12 cellular contexts compared by ENCODE assay signal in the genomic region with DNA sequence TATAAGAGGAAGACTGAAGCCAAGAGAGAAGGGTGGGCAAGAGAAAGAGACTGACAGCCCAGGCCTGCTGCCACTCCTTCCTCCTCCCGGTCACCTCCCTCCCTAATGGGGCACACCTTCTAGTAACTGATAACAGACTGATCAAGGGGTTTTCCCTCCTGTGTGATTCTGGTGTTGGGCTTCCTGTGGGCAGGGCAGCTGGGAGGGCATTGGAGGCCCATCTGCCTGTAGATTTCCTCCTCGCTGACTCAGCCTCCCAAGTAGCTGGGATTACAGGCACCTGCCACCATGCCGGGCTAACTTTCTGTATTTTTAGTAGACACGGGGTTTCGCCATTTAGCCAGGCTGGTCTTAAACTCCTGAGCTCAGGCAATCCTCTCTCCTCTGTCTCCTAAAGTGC. TPM values are rescaled to one million over a fixed set of nuclear protein-coding genes. Genes with fewer than 3 reads are reported as not detected.
A peak's percentile ranks its signal among the peaks of the same experiment; 100 is the strongest.
DNase-seq lines count a peak whose midpoint lies in the region; ATAC-seq, FAIRE-seq and TF ChIP-seq lines count a peak whose summit lies in the region.
"Had no signal": no experiment of that assay in that cellular context is flagged by ENCODE, and none has a peak within 500 bp of the region (broad histone marks: within the 10 kb centered on the region; RNA-seq: fewer than 3 reads in every experiment).

No MANE protein-coding gene starts in this region.

- no peak overlapping the region for H4K12ac ChIP-seq in trophoblast cell (ENCODE audit: low read depth, low read length)

- POLR2A ChIA-PET in activated CD4-positive, alpha-beta T cell treated with anti-CD3 and anti-CD28 coated beads, Interleukin-2, amount 10 ng/mL, durations not matched to agents 7 days and 5 days (lab: Charles Lee) = no interaction called here
- POLR2A ChIA-PET in PC-3 (lab: Charles Lee; ENCODE audit: unreplicated experiment) = no interaction called here

- no peak overlapping the region for H2BK120ac ChIP-seq in trophoblast cell (ENCODE audit: insufficient read depth, low read length, poor library complexity)

- no peaks in the 10 kb centered on the region for H4K20me1 ChIP-seq in PC-3 (ENCODE audit: low read length)

- no peak overlapping the region for H2AFZ ChIP-seq in PC-3 (ENCODE audit: low read length)
- no peak overlapping the region for H2AFZ ChIP-seq in trophoblast cell (ENCODE audit: insufficient read depth, low read length, poor library complexity)

- no peak for ATAC-seq in sciatic nerve
- no peak for ATAC-seq in PC-3
- ATAC-seq: SK-N-SH treated with all-trans-retinoic acid at 6 μM for 48 hours had no signal

- TF ChIP-seq CTCF in PC-3 (conservative IDR thresholded peaks at IDR 0.05; ENCODE audit: low read depth, low read length) (no peak), D721Med (IDR thresholded peaks at IDR 0.05; ENCODE audit: insufficient read depth, missing control alignments) (no peak)

- no peaks in the 10 kb centered on the region for H3K9me3 Mint-ChIP-seq in activated CD4-positive, alpha-beta T cell treated with anti-CD3 and anti-CD28 coated beads, Interleukin-2, amount 10 ng/mL, durations not matched to agents 24 days and 14 days
- H3K9me3 Mint-ChIP-seq in activated CD4-positive, alpha-beta T cell treated with anti-CD3 and anti-CD28 coated beads, Interleukin-2, amount 10 ng/mL, durations not matched to agents 7 days and 5 days = no peaks in the 10 kb centered on the region
- H3K9me3 Mint-ChIP-seq in activated T-helper 1 cell treated with anti-CD3 and anti-CD28 coated beads, Interleukin-12 subunit alpha, Interleukin-12 subunit beta, Interleukin-2, Interleukin-4 antibody, amounts not matched to agents 30 ng/mL and 10 ng/mL and 1 ng/mL, durations not matched to agents 14 hours and 24 hours and 36 hours = no peaks in the 10 kb centered on the region

- WGBS in trophoblast cell (ENCODE audit: extremely low coverage, insufficient coverage, insufficient read length) = no CpG with 5 or more reads among the region's 5 CpGs

- H3K27me3 Mint-ChIP-seq in activated CD4-positive, alpha-beta T cell treated with anti-CD3 and anti-CD28 coated beads, Interleukin-2, amount 10 ng/mL, durations not matched to agents 24 days and 14 days = peaks cover under 1% of the 10 kb centered on the region
- peaks cover 2% of the 10 kb centered on the region for H3K27me3 Mint-ChIP-seq in activated CD4-positive, alpha-beta T cell treated with anti-CD3 and anti-CD28 coated beads, Interleukin-2, amount 10 ng/mL, durations not matched to agents 7 days and 5 days
- H3K27me3 Mint-ChIP-seq in activated T-helper 1 cell treated with anti-CD3 and anti-CD28 coated beads, Interleukin-12 subunit alpha, Interleukin-12 subunit beta, Interleukin-2, Interleukin-4 antibody, amounts not matched to agents 30 ng/mL and 10 ng/mL and 1 ng/mL, durations not matched to agents 14 hours and 24 hours and 36 hours (ENCODE audit: insufficient read depth) = peaks cover 4% of the 10 kb centered on the region

- H3K4me3 Mint-ChIP-seq in activated CD4-positive, alpha-beta T cell treated with anti-CD3 and anti-CD28 coated beads, Interleukin-2, amount 10 ng/mL, durations not matched to agents 24 days and 14 days = no peak overlapping the region
- H3K4me3 Mint-ChIP-seq in activated CD4-positive, alpha-beta T cell treated with anti-CD3 and anti-CD28 coated beads, Interleukin-2, amount 10 ng/mL, durations not matched to agents 7 days and 5 days = no peak overlapping the region
- H3K4me3 Mint-ChIP-seq in activated T-helper 1 cell treated with anti-CD3 and anti-CD28 coated beads, Interleukin-12 subunit alpha, Interleukin-12 subunit beta, Interleukin-2, Interleukin-4 antibody, amounts not matched to agents 30 ng/mL and 10 ng/mL and 1 ng/mL, durations not matched to agents 14 hours and 24 hours and 36 hours = no peak overlapping the region

- no peak overlapping the region for H2BK12ac ChIP-seq in trophoblast cell (ENCODE audit: low read length)

- no peak overlapping the region for H3K18ac ChIP-seq in trophoblast cell (ENCODE audit: low read length)

- FAIRE-seq in D721Med (lab: Jason Lieb, UNC) = no peak
- FAIRE-seq: frontal cortex had no signal

- no peak overlapping the region for H3K9ac ChIP-seq in PC-3 (ENCODE audit: low read length)
- H3K9ac ChIP-seq in trophoblast cell (ENCODE audit: low read length) = no peak overlapping the region

- intact Hi-C loops in activated CD4-positive, alpha-beta T cell treated with anti-CD3 and anti-CD28 coated beads, Interleukin-2, amount 10 ng/mL, durations not matched to agents 24 days and 14 days (cut with micrococcal nuclease) = no loop called here
- intact Hi-C loops in activated T-helper 1 cell treated with anti-CD3 and anti-CD28 coated beads, Interleukin-12 subunit alpha, Interleukin-12 subunit beta, Interleukin-2, Interleukin-4 antibody, amounts not matched to agents 30 ng/mL and 10 ng/mL and 1 ng/mL, durations not matched to agents 14 hours and 24 hours and 36 hours (cut with micrococcal nuclease) = no loop called here
- intact Hi-C loops in sciatic nerve (cut with DNase I) = no loop called here
- intact Hi-C loops in PC-3 (cut with micrococcal nuclease) = no loop called here

- no peak overlapping the region for H2AK5ac ChIP-seq in trophoblast cell (ENCODE audit: low read length)

- CTCF ChIA-PET in activated CD4-positive, alpha-beta T cell treated with anti-CD3 and anti-CD28 coated beads, Interleukin-2, amount 10 ng/mL, durations not matched to agents 7 days and 5 days (lab: Charles Lee) = interaction anchor here (0.6 kb wide), 1 partner anchor 22 kb away, joined by 3 read pairs; no protein-coding TSS in a partner anchor
- CTCF ChIA-PET in PC-3 (lab: Charles Lee) = no interaction called here

- H3K27me3 ChIP-seq in PC-3 (ENCODE audit: low read length) = no peaks in the 10 kb centered on the region
- no peaks in the 10 kb centered on the region for H3K27me3 ChIP-seq in trophoblast cell (ENCODE audit: insufficient read depth, low read length)

- H3K9me3 ChIP-seq in PC-3 (ENCODE audit: low read length) (no peaks in the 10 kb centered on the region), trophoblast cell (ENCODE audit: insufficient read depth, low read depth, low read length) (no peaks in the 10 kb centered on the region)
- H3K9me3 ChIP-seq: sigmoid colon had no signal

- H3K9me2 ChIP-seq in PC-3 (replicated peaks; ENCODE audit: low read length) = no peaks in the 10 kb centered on the region

- H3K4me1 Mint-ChIP-seq in activated CD4-positive, alpha-beta T cell treated with anti-CD3 and anti-CD28 coated beads, Interleukin-2, amount 10 ng/mL, durations not matched to agents 24 days and 14 days = peaks cover 31% of the 10 kb centered on the region
- peaks cover 31% of the 10 kb centered on the region for H3K4me1 Mint-ChIP-seq in activated CD4-positive, alpha-beta T cell treated with anti-CD3 and anti-CD28 coated beads, Interleukin-2, amount 10 ng/mL, durations not matched to agents 7 days and 5 days
- H3K4me1 Mint-ChIP-seq in activated T-helper 1 cell treated with anti-CD3 and anti-CD28 coated beads, Interleukin-12 subunit alpha, Interleukin-12 subunit beta, Interleukin-2, Interleukin-4 antibody, amounts not matched to agents 30 ng/mL and 10 ng/mL and 1 ng/mL, durations not matched to agents 14 hours and 24 hours and 36 hours (ENCODE audit: low read depth) = peaks cover 25% of the 10 kb centered on the region

- no peaks in the 10 kb centered on the region for H3K79me1 ChIP-seq in trophoblast cell (ENCODE audit: low read length)

- H3K36me3 Mint-ChIP-seq in activated CD4-positive, alpha-beta T cell treated with anti-CD3 and anti-CD28 coated beads, Interleukin-2, amount 10 ng/mL, durations not matched to agents 24 days and 14 days (ENCODE audit: low read depth) = no peaks in the 10 kb centered on the region
- H3K36me3 Mint-ChIP-seq in activated CD4-positive, alpha-beta T cell treated with anti-CD3 and anti-CD28 coated beads, Interleukin-2, amount 10 ng/mL, durations not matched to agents 7 days and 5 days (ENCODE audit: low read depth) = peaks cover 1% of the 10 kb centered on the region
- H3K36me3 Mint-ChIP-seq in activated T-helper 1 cell treated with anti-CD3 and anti-CD28 coated beads, Interleukin-12 subunit alpha, Interleukin-12 subunit beta, Interleukin-2, Interleukin-4 antibody, amounts not matched to agents 30 ng/mL and 10 ng/mL and 1 ng/mL, durations not matched to agents 14 hours and 24 hours and 36 hours (ENCODE audit: low read depth) = peaks cover 2% of the 10 kb centered on the region

- no peak overlapping the region for H3K14ac ChIP-seq in trophoblast cell (ENCODE audit: low read length)

- H3K27ac Mint-ChIP-seq in activated CD4-positive, alpha-beta T cell treated with anti-CD3 and anti-CD28 coated beads, Interleukin-2, amount 10 ng/mL, durations not matched to agents 24 days and 14 days = no peak overlapping the region
- H3K27ac Mint-ChIP-seq in activated CD4-positive, alpha-beta T cell treated with anti-CD3 and anti-CD28 coated beads, Interleukin-2, amount 10 ng/mL, durations not matched to agents 7 days and 5 days = no peak overlapping the region
- no peak overlapping the region for H3K27ac Mint-ChIP-seq in activated T-helper 1 cell treated with anti-CD3 and anti-CD28 coated beads, Interleukin-12 subunit alpha, Interleukin-12 subunit beta, Interleukin-2, Interleukin-4 antibody, amounts not matched to agents 30 ng/mL and 10 ng/mL and 1 ng/mL, durations not matched to agents 14 hours and 24 hours and 36 hours

- H3K79me2 ChIP-seq in PC-3 (ENCODE audit: low read length) = no peaks in the 10 kb centered on the region
- H3K79me2 ChIP-seq in trophoblast cell (ENCODE audit: control insufficient read depth, insufficient read depth, low read length, poor library complexity) = no peaks in the 10 kb centered on the region

- H3K36me3 ChIP-seq in PC-3 (ENCODE audit: low read depth, low read length) (no peaks in the 10 kb centered on the region), trophoblast cell (ENCODE audit: control insufficient read depth in 1 of 2, insufficient read depth in 2 of 2, low read length in 2 of 2) (no peaks in the 10 kb centered on the region)
- H3K36me3 ChIP-seq: sigmoid colon had no signal

- no peak overlapping the region for H4K91ac ChIP-seq in trophoblast cell (ENCODE audit: low read depth, low read length)

- no peak overlapping the region for H3K4me3 ChIP-seq in PC-3 (ENCODE audit: low read length)
- no peak overlapping the region for H3K4me3 ChIP-seq in trophoblast cell (ENCODE audit: low read depth, low read length)
- H3K4me3 ChIP-seq: sigmoid colon had no signal

- in situ Hi-C loops in KBM-7 (cut with MboI; ENCODE audit: low pct_unique_long_range_greater_than_20kb, low sequenced_read_pairs) = no loop called here

- no peak overlapping the region for H3K23ac ChIP-seq in trophoblast cell (ENCODE audit: low read length)

- H3K4ac ChIP-seq in trophoblast cell (ENCODE audit: low read depth, low read length) = no peak overlapping the region

- H3K27ac ChIP-seq in PC-3 (ENCODE audit: low read length) (no peak overlapping the region), trophoblast cell (ENCODE audit: low read depth, low read length) (no peak overlapping the region)
- H3K27ac ChIP-seq: sigmoid colon had no signal

- H3K4me2 ChIP-seq in PC-3 (ENCODE audit: low read length) (no peak overlapping the region), trophoblast cell (ENCODE audit: low read length) (no peak overlapping the region)

- H4K8ac ChIP-seq in trophoblast cell (ENCODE audit: low read depth, low read length) = no peak overlapping the region

- H3K4me1 ChIP-seq in PC-3 (ENCODE audit: insufficient read depth, low read length) (peaks cover 12% of the 10 kb centered on the region; the same call in 1 of the 2 replicates), trophoblast cell (ENCODE audit: control insufficient read depth in 1 of 2, insufficient read depth in 2 of 2, low read length in 2 of 2) (peaks cover 0 to 5% of the 10 kb centered on the region in 2 experiments)
- H3K4me1 ChIP-seq: sigmoid colon had no signal

- no peaks in the 10 kb centered on the region for H3F3A ChIP-seq in PC-3 (ENCODE audit: low read length, unreplicated experiment)

- BruUV-seq in PC-3 (replicated peaks; lab: Mats Ljungman, UMichigan) = no TSS peak

- peak; percentile 66 for DNase-seq in activated CD4-positive, alpha-beta T cell treated with anti-CD3 and anti-CD28 coated beads, Interleukin-2, amount 10 ng/mL, durations not matched to agents 24 days and 14 days
- DNase-seq in activated CD4-positive, alpha-beta T cell treated with anti-CD3 and anti-CD28 coated beads, Interleukin-2, amount 10 ng/mL, durations not matched to agents 7 days and 5 days = no peak
- DNase-seq in KBM-7 = peak; percentile 63
- peak; percentile 10 for DNase-seq in activated T-helper 1 cell treated with anti-CD3 and anti-CD28 coated beads, Interleukin-12 subunit alpha, Interleukin-12 subunit beta, Interleukin-2, Interleukin-4 antibody, amounts not matched to agents 30 ng/mL and 10 ng/mL and 1 ng/mL, durations not matched to agents 14 hours and 24 hours and 36 hours (ENCODE audit: low spot score)
- DNase-seq in sciatic nerve (ENCODE audit: low spot score) = peak; percentile 21
- no peak for DNase-seq in PC-3
- DNase-seq in D721Med (ENCODE audit: insufficient read length, low spot score) = no peak
- DNase-seq in trophoblast cell = no peak
- DNase-seq: NCI-H446 treated with DMSO at 0.1 percent for 48 hours had no signal

- H2BK5ac ChIP-seq in trophoblast cell (ENCODE audit: low read depth, low read length, poor library complexity) = no peak overlapping the region

RNA-seq across cellular contexts. Expression of gene CA4, which starts 16.2 kb away (rescaled TPM):
- total RNA-seq in activated CD4-positive, alpha-beta T cell treated with anti-CD3 and anti-CD28 coated beads, Interleukin-2, amount 10 ng/mL, durations not matched to agents 24 days and 14 days = not detected in 2 replicates
- total RNA-seq in activated CD4-positive, alpha-beta T cell treated with anti-CD3 and anti-CD28 coated beads, Interleukin-2, amount 10 ng/mL, durations not matched to agents 7 days and 5 days = not detected
- not detected in 2 replicates for total RNA-seq in activated T-helper 1 cell treated with anti-CD3 and anti-CD28 coated beads, Interleukin-12 subunit alpha, Interleukin-12 subunit beta, Interleukin-2, Interleukin-4 antibody, amounts not matched to agents 30 ng/mL and 10 ng/mL and 1 ng/mL, durations not matched to agents 14 hours and 24 hours and 36 hours
- total RNA-seq in sciatic nerve = 13.6 TPM
- not detected in 2 replicates for total RNA-seq in PC-3 (2014; rRNA removed)
- polyA plus RNA-seq in trophoblast cell (2013) = 0.14 and 0.27 TPM in 2 replicates

Comparison
In these comparisons a context has a peak if more than half of its experiments do, and no peak if none do; other contexts are left out.
1. DNase-seq: peak in activated CD4-positive, alpha-beta T cell treated with anti-CD3 and anti-CD28 coated beads, Interleukin-2, amount 10 ng/mL, durations not matched to agents 24 days and 14 days (single experiment), KBM-7 (single experiment), activated T-helper 1 cell treated with anti-CD3 and anti-CD28 coated beads, Interleukin-12 subunit alpha, Interleukin-12 subunit beta, Interleukin-2, Interleukin-4 antibody, amounts not matched to agents 30 ng/mL and 10 ng/mL and 1 ng/mL, durations not matched to agents 14 hours and 24 hours and 36 hours (single experiment) and sciatic nerve (single experiment); none in activated CD4-positive, alpha-beta T cell treated with anti-CD3 and anti-CD28 coated beads, Interleukin-2, amount 10 ng/mL, durations not matched to agents 7 days and 5 days (single experiment), PC-3 (single experiment), D721Med (single experiment) and trophoblast cell (0 of 2).
2. RNA of gene CA4, which starts 16.2 kb away (total RNA-seq): 13.6 TPM in sciatic nerve (single experiment); not detected in activated CD4-positive, alpha-beta T cell treated with anti-CD3 and anti-CD28 coated beads, Interleukin-2, amount 10 ng/mL, durations not matched to agents 24 days and 14 days, not detected in activated CD4-positive, alpha-beta T cell treated with anti-CD3 and anti-CD28 coated beads, Interleukin-2, amount 10 ng/mL, durations not matched to agents 7 days and 5 days, not detected in activated T-helper 1 cell treated with anti-CD3 and anti-CD28 coated beads, Interleukin-12 subunit alpha, Interleukin-12 subunit beta, Interleukin-2, Interleukin-4 antibody, amounts not matched to agents 30 ng/mL and 10 ng/mL and 1 ng/mL, durations not matched to agents 14 hours and 24 hours and 36 hours and not detected in PC-3; every median in the first group is over 10 times any median in the second.